Comparison of ENCODE assay signal across 2 cellular contexts in genomic region chr19:48658483-48658882, GRCh38.
A peak's percentile ranks its signal among the peaks of the same experiment; 100 is the strongest.
TF ChIP-seq lines count a peak whose summit lies in the region.

No MANE protein-coding gene starts in this region.

TF ChIP-seq in HEK293, 187 proteins besides CTCF, POLR2A, EP300 and RAD21:
- TF ChIP-seq ZXDB (tag by site-specific recombination; IDR thresholded peaks at IDR 0.05) (no peak), ZNF121 (tag by site-specific recombination; IDR thresholded peaks at IDR 0.05) (peak; percentile 58; the same call in 1 of the 2 replicates), ZNF362 (tag by site-specific recombination; IDR thresholded peaks at IDR 0.05) (peak; percentile 73)

TF ChIP-seq in K562, 482 proteins besides CTCF, POLR2A, EP300 and RAD21:
- TF ChIP-seq PTBP1 (IDR thresholded peaks at IDR 0.05; ENCODE audit: low read depth, low read length): no peak
- no peak for TF ChIP-seq TAL1 (IDR thresholded peaks at IDR 0.05)
- TF ChIP-seq ZBTB2 (IDR thresholded peaks at IDR 0.05): no peak
- TF ChIP-seq KDM5B (IDR thresholded peaks at IDR 0.05; ENCODE audit: insufficient replicate concordance, low read depth, low read length): no peak
- no peak for TF ChIP-seq SETDB1 (IDR thresholded peaks at IDR 0.05; ENCODE audit: low read length)
- no peak for TF ChIP-seq MYBL2 (IDR thresholded peaks at IDR 0.05; ENCODE audit: low read depth)
- no peak for TF ChIP-seq MYBL2 (CRISPR knock-in tag; IDR thresholded peaks at IDR 0.05; ENCODE audit: borderline replicate concordance)
- TF ChIP-seq CHD7 (IDR thresholded peaks at IDR 0.05; ENCODE audit: low read depth, low read length): no peak
- peak; percentile 39 for TF ChIP-seq ZNF121 (CRISPR knock-in tag; conservative IDR thresholded peaks at IDR 0.05)
